Comparison of ENCODE assay signal across 1 cellular context in genomic region chr5:93585753-93586385, GRCh38.
TF ChIP-seq lines count a peak whose summit lies in the region.

No MANE protein-coding gene starts in this region.

TF ChIP-seq in GM23338, 12 proteins besides CTCF, POLR2A, EP300 and RAD21 (continued from another document):
- TF ChIP-seq ZNF462 (CRISPR knock-in tag; IDR thresholded peaks at IDR 0.05) (no peak), ETS1 (IDR thresholded peaks at IDR 0.05) (no peak), ZNF114 (CRISPR knock-in tag; IDR thresholded peaks at IDR 0.05) (no peak)
TF ChIP-seq in GM23338: peak in this region for 2.
